7 cellular contexts compared by ENCODE assay signal in genomic region chr7:22726849-22727792, GRCh38.
DNase-seq lines count a peak whose midpoint lies in the region; ATAC-seq and TF ChIP-seq lines count a peak whose summit lies in the region.

TSS of gene IL6 (plus strand) at chr7:22727200. CDS start at chr7:22727263, 63 bp downstream.

- peak within 1 kb of the TSS; percentile 87 for H3K4me3 ChIP-seq in WI38 (ENCODE audit: low read depth, low read length)
- H3K4me3 ChIP-seq in tibial artery, result peak within 1 kb of the TSS; percentile 35 to 45

- no peaks in the 10 kb centered on the region for H3K27me3 ChIP-seq in tibial artery

- H3K9me3 ChIP-seq in tibial artery, result no peaks in the 10 kb centered on the region

- H3K4me1 ChIP-seq in tibial artery, result peaks cover 3 to 38% (median 31%) of the 10 kb centered on the region in 4 donors

- DNase-seq in GM04504 (ENCODE audit: low read depth) (peak; percentile 76), NCI-H1417 treated with DMSO at 0.1 percent for 48 hours (lab: John Stamatoyannopoulos, UW) (peak; percentile 44), erythroblast (lab: John Stamatoyannopoulos, UW) (peak; percentile 21 to 33), midbrain (lab: John Stamatoyannopoulos, UW) (peak; percentile 40), tibial artery (peak; percentile 75 to 89)

- no peak for TF ChIP-seq POLR2A in erythroblast (IDR thresholded peaks at IDR 0.05; ENCODE audit: low read length)

- H3K27ac ChIP-seq in tibial artery, result peak within 1 kb of the TSS; percentile 35 to 53

- intact Hi-C loops in tibial artery (cut with DNase I; ENCODE audit: low total_unique reads), result loop anchor here (5.0 to 10.0 kb wide), 2 partner anchors 165 to 502 kb away; no protein-coding TSS in a partner anchor

- no peak for TF ChIP-seq CTCF in WI38 (IDR thresholded peaks at IDR 0.05; ENCODE audit: low read depth, low read length)
- TF ChIP-seq CTCF in tibial artery (IDR thresholded peaks at IDR 0.05), result no peak

- no peaks in the 10 kb centered on the region for H3K36me3 ChIP-seq in tibial artery

- ATAC-seq in HG02852 (IDR thresholded peaks at IDR 0.05; ENCODE audit: unreplicated experiment), result no peak

Comparison
In these comparisons a context has a peak if more than half of its experiments do, and no peak if none do; other contexts are left out.
1. DNase-seq: peak in every context shown above with its lines; median percentile 82 in tibial artery; 76 in GM04504; 44 in NCI-H1417 treated with DMSO at 0.1 percent for 48 hours; 40 in midbrain; 27 in erythroblast.